Comparison of ENCODE assay signal across 1 cellular context in the genomic region with DNA sequence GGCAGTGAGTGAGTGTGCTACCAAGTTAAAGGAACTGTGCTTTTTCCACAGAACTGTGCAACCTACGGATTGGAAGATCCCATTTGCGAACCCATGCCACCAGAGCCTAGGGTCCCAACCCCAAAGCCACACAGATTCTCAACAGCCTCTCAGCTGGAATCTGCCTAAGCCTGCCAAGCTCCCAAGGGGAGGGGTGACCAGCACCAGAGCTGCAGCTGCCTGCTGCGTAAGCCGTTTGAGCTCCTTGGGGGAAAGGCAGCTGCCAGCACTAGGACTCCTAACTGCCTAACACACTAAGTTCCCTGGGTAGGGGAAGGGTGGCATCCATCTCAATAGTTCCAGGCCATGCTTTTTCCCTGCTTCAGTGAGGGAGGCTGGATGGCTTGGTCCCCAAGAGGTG.
TF ChIP-seq lines count a peak whose summit lies in the region.

No MANE protein-coding gene starts in this region.

TF ChIP-seq in H1, 55 proteins besides CTCF, POLR2A, EP300 and RAD21:
- TF ChIP-seq SUZ12 (IDR thresholded peaks at IDR 0.05; ENCODE audit: low read length) (no peak), JUN (IDR thresholded peaks at IDR 0.05; ENCODE audit: low read depth, low read length) (no peak), JUND (IDR thresholded peaks at IDR 0.05; ENCODE audit: low read length) (no peak), CBX5 (IDR thresholded peaks at IDR 0.05; ENCODE audit: low read depth, low read length) (no peak), CBX8 (IDR thresholded peaks at IDR 0.05; ENCODE audit: borderline replicate concordance, low read depth, low read length) (no peak), CTBP2 (IDR thresholded peaks at IDR 0.05; ENCODE audit: borderline replicate concordance, insufficient read depth, insufficient read length, low read length) (no peak), PHF8 (conservative IDR thresholded peaks at IDR 0.05; ENCODE audit: low read depth, low read length) (no peak), GABPA (IDR thresholded peaks at IDR 0.05; ENCODE audit: borderline replicate concordance, insufficient read depth, low read length) (no peak), POU5F1 (IDR thresholded peaks at IDR 0.05; ENCODE audit: low read depth, low read length) (no peak), SRF (IDR thresholded peaks at IDR 0.05; ENCODE audit: low read depth, low read length) (no peak), CEBPB (IDR thresholded peaks at IDR 0.05; ENCODE audit: low read depth, low read length) (no peak), TBP (IDR thresholded peaks at IDR 0.05; ENCODE audit: low read depth, low read length) (no peak), GTF2F1 (IDR thresholded peaks at IDR 0.05; ENCODE audit: borderline replicate concordance, low read depth, low read length) (no peak)
